Comparison of ENCODE assay signal across 1 cellular context in genomic region chr6:110953633-110954303, GRCh38.
TF ChIP-seq lines count a peak whose summit lies in the region.

No MANE protein-coding gene starts in this region.

TF ChIP-seq in K562, 482 proteins besides CTCF, POLR2A, EP300 and RAD21 (continues in another document):
- TF ChIP-seq ZNF695 (CRISPR knock-in tag; IDR thresholded peaks at IDR 0.05) (0 out of 2 replicates have a peak, but pooled peaks have one; percentile 16), ELK3 (CRISPR knock-in tag; IDR thresholded peaks at IDR 0.05) (peak; percentile 87; the same call in 1 of the 2 replicates), RCOR1 (IDR thresholded peaks at IDR 0.05; ENCODE audit: borderline replicate concordance in 1 of 2, low read depth in 2 of 2, low read length in 2 of 2) (no peak), ZNF324 (CRISPR knock-in tag; IDR thresholded peaks at IDR 0.05) (peak; percentile 63; the same call in 1 of the 2 replicates), HDAC8 (tag; IDR thresholded peaks at IDR 0.05) (peak; percentile 98), NR2C1 (IDR thresholded peaks at IDR 0.05) (no peak), NR2C1 (tag; IDR thresholded peaks at IDR 0.05) (peak; percentile 95), HSF4 (CRISPR knock-in tag; IDR thresholded peaks at IDR 0.05; ENCODE audit: borderline replicate concordance) (peak; percentile 87; the same call in 1 of the 2 replicates), ZFP1 (CRISPR knock-in tag; IDR thresholded peaks at IDR 0.05) (peak; percentile 63; the same call in 1 of the 2 replicates), ZNF354B (CRISPR knock-in tag; IDR thresholded peaks at IDR 0.05) (peak; percentile 89), NELFE (IDR thresholded peaks at IDR 0.05; ENCODE audit: insufficient read depth, insufficient read length) (no peak), NFXL1 (CRISPR knock-in tag; IDR thresholded peaks at IDR 0.05) (peak; percentile 95), NONO (IDR thresholded peaks at IDR 0.05; ENCODE audit: low read depth in 2 of 2, low read length in 1 of 2) (no peak), PRMT5 (CRISPR knock-in tag; IDR thresholded peaks at IDR 0.05) (no peak), MAFG (tag; conservative IDR thresholded peaks at IDR 0.05) (0 out of 2 replicates have a peak, but pooled peaks have one; percentile 41), DDX20 (tag; IDR thresholded peaks at IDR 0.05; ENCODE audit: low read depth) (peak; percentile 96), SOX6 (IDR thresholded peaks at IDR 0.05) (0 out of 2 replicates have a peak, but pooled peaks have one; percentile 44), KLF6 (CRISPR knock-in tag; IDR thresholded peaks at IDR 0.05; ENCODE audit: borderline replicate concordance) (peak; percentile 98), ZNF311 (CRISPR knock-in tag; IDR thresholded peaks at IDR 0.05) (peak; percentile 95), SMARCA5 (IDR thresholded peaks at IDR 0.05) (no peak), POLR3A (IDR thresholded peaks at IDR 0.05; ENCODE audit: borderline replicate concordance, extremely low read depth, insufficient read depth, insufficient read length) (no peak), SMARCB1 (IDR thresholded peaks at IDR 0.05; ENCODE audit: insufficient read length, low read depth) (no peak), DMBX1 (CRISPR knock-in tag; IDR thresholded peaks at IDR 0.05; ENCODE audit: borderline replicate concordance) (peak; percentile 99), RFX1 (IDR thresholded peaks at IDR 0.05) (peak; percentile 62), ZNF707 (CRISPR knock-in tag; conservative IDR thresholded peaks at IDR 0.05) (peak; percentile 70), MEIS2 (IDR thresholded peaks at IDR 0.05; ENCODE audit: partially characterized antibody) (no peak), ZNF668 (CRISPR knock-in tag; IDR thresholded peaks at IDR 0.05) (peak; percentile 93), BCL6 (CRISPR knock-in tag; IDR thresholded peaks at IDR 0.05) (peak; percentile 94), ZKSCAN3 (CRISPR knock-in tag; IDR thresholded peaks at IDR 0.05) (peak; percentile 41; the same call in 1 of the 2 replicates), MYC (IDR thresholded peaks at IDR 0.05; ENCODE audit: low read depth, low read length) (no peak), MYC (CRISPR knock-in tag; IDR thresholded peaks at IDR 0.05; ENCODE audit: borderline replicate concordance, low read depth) (peak; percentile 81; the same call in 1 of the 2 replicates), ETV1 (tag; conservative IDR thresholded peaks at IDR 0.05; ENCODE audit: low read depth) (peak; percentile 88), ZFPM2 (CRISPR knock-in tag; IDR thresholded peaks at IDR 0.05) (peak; percentile 86; the same call in 1 of the 2 replicates), ZNF3 (CRISPR knock-in tag; IDR thresholded peaks at IDR 0.05) (peak; percentile 58; the same call in 1 of the 2 replicates), KLF13 (tag; IDR thresholded peaks at IDR 0.05; ENCODE audit: borderline replicate concordance, low read depth) (peak; percentile 82; the same call in 1 of the 2 replicates), ATF1 (CRISPR knock-in tag; IDR thresholded peaks at IDR 0.05) (no peak), ATF1 (tag; IDR thresholded peaks at IDR 0.05) (peak; percentile 52; the same call in 1 of the 2 replicates), ZNF23 (CRISPR knock-in tag; IDR thresholded peaks at IDR 0.05) (0 out of 2 replicates have a peak, but pooled peaks have one; percentile 7), ZNF583 (CRISPR knock-in tag; IDR thresholded peaks at IDR 0.05) (peak; percentile 97), ZNF449 (CRISPR knock-in tag; IDR thresholded peaks at IDR 0.05) (peak; percentile 94), ZNF79 (CRISPR knock-in tag; IDR thresholded peaks at IDR 0.05; ENCODE audit: low read depth) (peak; percentile 87), CREB1 (IDR thresholded peaks at IDR 0.05) (no peak), CREB1 (CRISPR knock-in tag; IDR thresholded peaks at IDR 0.05) (no peak), TRIM25 (IDR thresholded peaks at IDR 0.05; ENCODE audit: borderline replicate concordance) (no peak), NUFIP1 (IDR thresholded peaks at IDR 0.05; ENCODE audit: partially characterized antibody) (no peak), POLR2H (tag; IDR thresholded peaks at IDR 0.05; ENCODE audit: low read depth) (peak; percentile 70; the same call in 1 of the 2 replicates), ZNF644 (tag; IDR thresholded peaks at IDR 0.05; ENCODE audit: low read depth) (peak; percentile 97), NFIX (CRISPR knock-in tag; IDR thresholded peaks at IDR 0.05; ENCODE audit: low read depth) (peak; percentile 27; the same call in 1 of the 2 replicates), SMAD3 (CRISPR knock-in tag; conservative IDR thresholded peaks at IDR 0.05) (peak; percentile 98)
- TF ChIP-seq, protein P1, sequence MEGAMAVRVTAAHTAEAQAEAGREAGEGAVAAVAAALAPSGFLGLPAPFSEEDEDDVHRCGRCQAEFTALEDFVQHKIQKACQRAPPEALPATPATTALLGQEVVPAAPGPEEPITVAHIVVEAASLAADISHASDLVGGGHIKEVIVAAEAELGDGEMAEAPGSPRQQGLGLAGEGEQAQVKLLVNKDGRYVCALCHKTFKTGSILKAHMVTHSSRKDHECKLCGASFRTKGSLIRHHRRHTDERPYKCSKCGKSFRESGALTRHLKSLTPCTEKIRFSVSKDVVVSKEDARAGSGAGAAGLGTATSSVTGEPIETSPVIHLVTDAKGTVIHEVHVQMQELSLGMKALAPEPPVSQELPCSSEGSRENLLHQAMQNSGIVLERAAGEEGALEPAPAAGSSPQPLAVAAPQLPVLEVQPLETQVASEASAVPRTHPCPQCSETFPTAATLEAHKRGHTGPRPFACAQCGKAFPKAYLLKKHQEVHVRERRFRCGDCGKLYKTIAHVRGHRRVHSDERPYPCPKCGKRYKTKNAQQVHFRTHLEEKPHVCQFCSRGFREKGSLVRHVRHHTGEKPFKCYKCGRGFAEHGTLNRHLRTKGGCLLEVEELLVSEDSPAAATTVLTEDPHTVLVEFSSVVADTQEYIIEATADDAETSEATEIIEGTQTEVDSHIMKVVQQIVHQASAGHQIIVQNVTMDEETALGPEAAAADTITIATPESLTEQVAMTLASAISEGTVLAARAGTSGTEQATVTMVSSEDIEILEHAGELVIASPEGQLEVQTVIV (CRISPR knock-in tag; IDR thresholded peaks at IDR 0.05; ENCODE audit: borderline replicate concordance), result peak; percentile 78
- TF ChIP-seq, protein P2, sequence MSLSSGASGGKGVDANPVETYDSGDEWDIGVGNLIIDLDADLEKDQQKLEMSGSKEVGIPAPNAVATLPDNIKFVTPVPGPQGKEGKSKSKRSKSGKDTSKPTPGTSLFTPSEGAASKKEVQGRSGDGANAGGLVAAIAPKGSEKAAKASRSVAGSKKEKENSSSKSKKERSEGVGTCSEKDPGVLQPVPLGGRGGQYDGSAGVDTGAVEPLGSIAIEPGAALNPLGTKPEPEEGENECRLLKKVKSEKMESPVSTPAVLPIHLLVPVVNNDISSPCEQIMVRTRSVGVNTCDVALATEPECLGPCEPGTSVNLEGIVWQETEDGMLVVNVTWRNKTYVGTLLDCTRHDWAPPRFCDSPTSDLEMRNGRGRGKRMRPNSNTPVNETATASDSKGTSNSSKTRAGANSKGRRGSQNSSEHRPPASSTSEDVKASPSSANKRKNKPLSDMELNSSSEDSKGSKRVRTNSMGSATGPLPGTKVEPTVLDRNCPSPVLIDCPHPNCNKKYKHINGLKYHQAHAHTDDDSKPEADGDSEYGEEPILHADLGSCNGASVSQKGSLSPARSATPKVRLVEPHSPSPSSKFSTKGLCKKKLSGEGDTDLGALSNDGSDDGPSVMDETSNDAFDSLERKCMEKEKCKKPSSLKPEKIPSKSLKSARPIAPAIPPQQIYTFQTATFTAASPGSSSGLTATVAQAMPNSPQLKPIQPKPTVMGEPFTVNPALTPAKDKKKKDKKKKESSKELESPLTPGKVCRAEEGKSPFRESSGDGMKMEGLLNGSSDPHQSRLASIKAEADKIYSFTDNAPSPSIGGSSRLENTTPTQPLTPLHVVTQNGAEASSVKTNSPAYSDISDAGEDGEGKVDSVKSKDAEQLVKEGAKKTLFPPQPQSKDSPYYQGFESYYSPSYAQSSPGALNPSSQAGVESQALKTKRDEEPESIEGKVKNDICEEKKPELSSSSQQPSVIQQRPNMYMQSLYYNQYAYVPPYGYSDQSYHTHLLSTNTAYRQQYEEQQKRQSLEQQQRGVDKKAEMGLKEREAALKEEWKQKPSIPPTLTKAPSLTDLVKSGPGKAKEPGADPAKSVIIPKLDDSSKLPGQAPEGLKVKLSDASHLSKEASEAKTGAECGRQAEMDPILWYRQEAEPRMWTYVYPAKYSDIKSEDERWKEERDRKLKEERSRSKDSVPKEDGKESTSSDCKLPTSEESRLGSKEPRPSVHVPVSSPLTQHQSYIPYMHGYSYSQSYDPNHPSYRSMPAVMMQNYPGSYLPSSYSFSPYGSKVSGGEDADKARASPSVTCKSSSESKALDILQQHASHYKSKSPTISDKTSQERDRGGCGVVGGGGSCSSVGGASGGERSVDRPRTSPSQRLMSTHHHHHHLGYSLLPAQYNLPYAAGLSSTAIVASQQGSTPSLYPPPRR (CRISPR knock-in tag; IDR thresholded peaks at IDR 0.05; ENCODE audit: borderline replicate concordance), result no peak
- TF ChIP-seq, protein P3, sequence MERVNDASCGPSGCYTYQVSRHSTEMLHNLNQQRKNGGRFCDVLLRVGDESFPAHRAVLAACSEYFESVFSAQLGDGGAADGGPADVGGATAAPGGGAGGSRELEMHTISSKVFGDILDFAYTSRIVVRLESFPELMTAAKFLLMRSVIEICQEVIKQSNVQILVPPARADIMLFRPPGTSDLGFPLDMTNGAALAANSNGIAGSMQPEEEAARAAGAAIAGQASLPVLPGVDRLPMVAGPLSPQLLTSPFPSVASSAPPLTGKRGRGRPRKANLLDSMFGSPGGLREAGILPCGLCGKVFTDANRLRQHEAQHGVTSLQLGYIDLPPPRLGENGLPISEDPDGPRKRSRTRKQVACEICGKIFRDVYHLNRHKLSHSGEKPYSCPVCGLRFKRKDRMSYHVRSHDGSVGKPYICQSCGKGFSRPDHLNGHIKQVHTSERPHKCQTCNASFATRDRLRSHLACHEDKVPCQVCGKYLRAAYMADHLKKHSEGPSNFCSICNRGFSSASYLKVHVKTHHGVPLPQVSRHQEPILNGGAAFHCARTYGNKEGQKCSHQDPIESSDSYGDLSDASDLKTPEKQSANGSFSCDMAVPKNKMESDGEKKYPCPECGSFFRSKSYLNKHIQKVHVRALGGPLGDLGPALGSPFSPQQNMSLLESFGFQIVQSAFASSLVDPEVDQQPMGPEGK (CRISPR knock-in tag; IDR thresholded peaks at IDR 0.05; ENCODE audit: borderline replicate concordance), result peak; percentile 82
- TF ChIP-seq, protein P4, sequence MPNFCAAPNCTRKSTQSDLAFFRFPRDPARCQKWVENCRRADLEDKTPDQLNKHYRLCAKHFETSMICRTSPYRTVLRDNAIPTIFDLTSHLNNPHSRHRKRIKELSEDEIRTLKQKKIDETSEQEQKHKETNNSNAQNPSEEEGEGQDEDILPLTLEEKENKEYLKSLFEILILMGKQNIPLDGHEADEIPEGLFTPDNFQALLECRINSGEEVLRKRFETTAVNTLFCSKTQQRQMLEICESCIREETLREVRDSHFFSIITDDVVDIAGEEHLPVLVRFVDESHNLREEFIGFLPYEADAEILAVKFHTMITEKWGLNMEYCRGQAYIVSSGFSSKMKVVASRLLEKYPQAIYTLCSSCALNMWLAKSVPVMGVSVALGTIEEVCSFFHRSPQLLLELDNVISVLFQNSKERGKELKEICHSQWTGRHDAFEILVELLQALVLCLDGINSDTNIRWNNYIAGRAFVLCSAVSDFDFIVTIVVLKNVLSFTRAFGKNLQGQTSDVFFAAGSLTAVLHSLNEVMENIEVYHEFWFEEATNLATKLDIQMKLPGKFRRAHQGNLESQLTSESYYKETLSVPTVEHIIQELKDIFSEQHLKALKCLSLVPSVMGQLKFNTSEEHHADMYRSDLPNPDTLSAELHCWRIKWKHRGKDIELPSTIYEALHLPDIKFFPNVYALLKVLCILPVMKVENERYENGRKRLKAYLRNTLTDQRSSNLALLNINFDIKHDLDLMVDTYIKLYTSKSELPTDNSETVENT (CRISPR knock-in tag; IDR thresholded peaks at IDR 0.05), result no peak
- TF ChIP-seq, protein P5, sequence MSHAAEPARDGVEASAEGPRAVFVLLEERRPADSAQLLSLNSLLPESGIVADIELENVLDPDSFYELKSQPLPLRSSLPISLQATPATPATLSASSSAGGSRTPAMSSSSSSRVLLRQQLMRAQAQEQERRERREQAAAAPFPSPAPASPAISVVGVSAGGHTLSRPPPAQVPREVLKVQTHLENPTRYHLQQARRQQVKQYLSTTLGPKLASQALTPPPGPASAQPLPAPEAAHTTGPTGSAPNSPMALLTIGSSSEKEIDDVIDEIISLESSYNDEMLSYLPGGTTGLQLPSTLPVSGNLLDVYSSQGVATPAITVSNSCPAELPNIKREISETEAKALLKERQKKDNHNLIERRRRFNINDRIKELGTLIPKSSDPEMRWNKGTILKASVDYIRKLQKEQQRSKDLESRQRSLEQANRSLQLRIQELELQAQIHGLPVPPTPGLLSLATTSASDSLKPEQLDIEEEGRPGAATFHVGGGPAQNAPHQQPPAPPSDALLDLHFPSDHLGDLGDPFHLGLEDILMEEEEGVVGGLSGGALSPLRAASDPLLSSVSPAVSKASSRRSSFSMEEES (CRISPR knock-in tag; IDR thresholded peaks at IDR 0.05), result no peak
